In genomic region chr1:165630629-165631402, GRCh38 we compare ENCODE assay signal across 8 cellular contexts. TPM values are rescaled to one million over a fixed set of nuclear protein-coding genes. Genes with fewer than 3 reads are reported as not detected.
DNase-seq lines count a peak whose midpoint lies in the region; ATAC-seq and TF ChIP-seq lines count a peak whose summit lies in the region.

Gene MGST3, plus strand, starts transcription at chr1:165631234. Its CDS starts 18,614 bp downstream, at chr1:165649848.

- no peaks in the 10 kb centered on the region for H3K36me3 Mint-ChIP-seq in Calu3 (ENCODE audit: insufficient read depth, unreplicated experiment)
- H3K36me3 Mint-ChIP-seq in activated CD8-positive, alpha-beta memory T cell treated with anti-CD3 and anti-CD28 coated beads, Interleukin-2, amount 10 ng/mL, durations not matched to agents 7 days and 5 days, result no peaks in the 10 kb centered on the region
- no peaks in the 10 kb centered on the region for H3K36me3 Mint-ChIP-seq in memory B cell

- H3K4me1 ChIP-seq in HUES48 (ENCODE audit: control insufficient read depth, insufficient read depth, low read length) (peaks cover 31% of the 10 kb centered on the region), NT2/D1 (ENCODE audit: insufficient read depth, insufficient read length) (no peaks in the 10 kb centered on the region), endocrine pancreas (ENCODE audit: control insufficient read depth, insufficient read depth, low read length) (peaks cover 10% of the 10 kb centered on the region)

- H3K9me3 Mint-ChIP-seq in Calu3 (ENCODE audit: low read depth, unreplicated experiment), result no peaks in the 10 kb centered on the region
- no peaks in the 10 kb centered on the region for H3K9me3 Mint-ChIP-seq in activated CD8-positive, alpha-beta memory T cell treated with anti-CD3 and anti-CD28 coated beads, Interleukin-2, amount 10 ng/mL, durations not matched to agents 7 days and 5 days (ENCODE audit: low read depth)
- no peaks in the 10 kb centered on the region for H3K9me3 Mint-ChIP-seq in memory B cell

- CTCF ChIA-PET in Calu3 (lab: Charles Lee), result interaction anchor here (0.5 to 0.9 kb wide), 3 partner anchors 29 to 163 kb away, joined by 3 to 4 read pairs (median 3); no protein-coding TSS in a partner anchor
- CTCF ChIA-PET in activated CD8-positive, alpha-beta memory T cell treated with anti-CD3 and anti-CD28 coated beads, Interleukin-2, amount 10 ng/mL, durations not matched to agents 7 days and 5 days (lab: Charles Lee), result interaction anchor here (0.6 to 1.7 kb wide), 4 partner anchors 15 to 53 kb away, joined by 3 to 6 read pairs (median 4); no protein-coding TSS in a partner anchor

- H3K9me3 ChIP-seq in HUES48 (ENCODE audit: control insufficient read depth, insufficient read depth, low read length) (no peaks in the 10 kb centered on the region), NT2/D1 (ENCODE audit: insufficient read depth, low read length) (no peaks in the 10 kb centered on the region), endocrine pancreas (ENCODE audit: control insufficient read depth, low read length) (no peaks in the 10 kb centered on the region)

- BruUV-seq in Calu3 (replicated peaks; lab: Mats Ljungman, UMichigan), result no TSS peak

- H3K27me3 ChIP-seq in HUES48 (ENCODE audit: control insufficient read depth, insufficient read depth, low read length), result peaks cover 3% of the 10 kb centered on the region; the same call in 1 of the 2 replicates
- no peaks in the 10 kb centered on the region for H3K27me3 ChIP-seq in NT2/D1 (ENCODE audit: insufficient read depth, insufficient read length)
- no peaks in the 10 kb centered on the region for H3K27me3 ChIP-seq in endocrine pancreas (ENCODE audit: control insufficient read depth, insufficient read depth, low read length)

- H3K27me3 Mint-ChIP-seq in Calu3 (ENCODE audit: unreplicated experiment) (no peaks in the 10 kb centered on the region), memory B cell (no peaks in the 10 kb centered on the region)
- H3K27me3 Mint-ChIP-seq in activated CD8-positive, alpha-beta memory T cell treated with anti-CD3 and anti-CD28 coated beads, Interleukin-2, amount 10 ng/mL, durations not matched to agents 7 days and 5 days, result no peaks in the 10 kb centered on the region

- TF ChIP-seq CTCF in Calu3 (IDR thresholded peaks at IDR 0.05; ENCODE audit: unreplicated experiment), result no peak

- peak within 1 kb of the TSS; percentile 97 for H3K27ac ChIP-seq in HUES48 (ENCODE audit: low read depth, low read length)

- intact Hi-C loops in Calu3 (cut with micrococcal nuclease; ENCODE audit: unreplicated experiment), result loop anchor here (2.0 to 10.0 kb wide), 2 partner anchors 66 to 214 kb away; no protein-coding TSS in a partner anchor

- DNase-seq in Calu3 (peak; percentile 96), NT2/D1 (ENCODE audit: low read depth, low spot score) (peak; percentile 99), memory B cell (ENCODE audit: low spot score in 2 of 2) (peak; percentile 86)
- peak; percentile 97 for DNase-seq in activated CD8-positive, alpha-beta memory T cell treated with anti-CD3 and anti-CD28 coated beads, Interleukin-2, amount 10 ng/mL, durations not matched to agents 7 days and 5 days
- DNase-seq in stimulated activated CD8-positive, alpha-beta memory T cell treated with anti-CD3 and anti-CD28 coated beads, Interleukin-12 subunit alpha, Interleukin-12 subunit beta, amount 100 ng/mL, for 24 hours (ENCODE audit: extremely low read depth), result peak; percentile 89

- ATAC-seq in GM21423 (IDR thresholded peaks at IDR 0.05; ENCODE audit: unreplicated experiment) (peak; percentile 80), memory B cell (ENCODE audit: low read depth) (peak; percentile 91)
- peak; percentile 95 for ATAC-seq in activated CD8-positive, alpha-beta memory T cell treated with anti-CD3 and anti-CD28 coated beads, Interleukin-2, amount 10 ng/mL, durations not matched to agents 7 days and 5 days

- no peak within 1 kb of the TSS for H3K27ac Mint-ChIP-seq in Calu3 (ENCODE audit: unreplicated experiment)
- no peak within 1 kb of the TSS for H3K27ac Mint-ChIP-seq in activated CD8-positive, alpha-beta memory T cell treated with anti-CD3 and anti-CD28 coated beads, Interleukin-2, amount 10 ng/mL, durations not matched to agents 7 days and 5 days
- no peak within 1 kb of the TSS for H3K27ac Mint-ChIP-seq in memory B cell

- H3K4me1 Mint-ChIP-seq in Calu3 (ENCODE audit: low read depth, unreplicated experiment), result no peaks in the 10 kb centered on the region
- H3K4me1 Mint-ChIP-seq in activated CD8-positive, alpha-beta memory T cell treated with anti-CD3 and anti-CD28 coated beads, Interleukin-2, amount 10 ng/mL, durations not matched to agents 7 days and 5 days, result peaks cover 28% of the 10 kb centered on the region
- H3K4me1 Mint-ChIP-seq in memory B cell, result peaks cover 18% of the 10 kb centered on the region

- H3K9ac ChIP-seq in HUES48 (ENCODE audit: low read depth, low read length) (peak within 1 kb of the TSS; percentile 85), NT2/D1 (ENCODE audit: insufficient read length, low read depth) (peak within 1 kb of the TSS; percentile 89), endocrine pancreas (ENCODE audit: control insufficient read depth, insufficient read depth, low read length) (peak within 1 kb of the TSS; percentile 60)

- H3K4me3 ChIP-seq in HUES48 (ENCODE audit: low read depth, low read length) (peak within 1 kb of the TSS; percentile 80), NT2/D1 (ENCODE audit: insufficient read length, low read depth) (peak within 1 kb of the TSS; percentile 96), endocrine pancreas (ENCODE audit: control insufficient read depth, insufficient read depth, low read length) (peak within 1 kb of the TSS; percentile 71)

- H3K36me3 ChIP-seq in HUES48 (ENCODE audit: control insufficient read depth, insufficient read depth, low read length) (no peaks in the 10 kb centered on the region), NT2/D1 (ENCODE audit: insufficient read depth, insufficient read length, low read length) (peaks cover 9% of the 10 kb centered on the region), endocrine pancreas (ENCODE audit: control insufficient read depth, insufficient read depth, low read length) (no peaks in the 10 kb centered on the region)

- no peak within 1 kb of the TSS for H3K4me3 Mint-ChIP-seq in Calu3 (ENCODE audit: low read depth, unreplicated experiment)
- no peak within 1 kb of the TSS for H3K4me3 Mint-ChIP-seq in activated CD8-positive, alpha-beta memory T cell treated with anti-CD3 and anti-CD28 coated beads, Interleukin-2, amount 10 ng/mL, durations not matched to agents 7 days and 5 days
- H3K4me3 Mint-ChIP-seq in memory B cell, result no peak within 1 kb of the TSS

RNA-seq across cellular contexts. Expression of gene MGST3, which starts in this region (rescaled TPM):
- 136 and 139 TPM in 2 replicates for total RNA-seq in Calu3 (2022)
- 10 to 100 TPM; 53.7 to 58.4 TPM for total RNA-seq in activated CD8-positive, alpha-beta memory T cell treated with anti-CD3 and anti-CD28 coated beads, Interleukin-2, amount 10 ng/mL, durations not matched to agents 7 days and 5 days

Comparison
In these comparisons a context has a peak if more than half of its experiments do, and no peak if none do; other contexts are left out.
1. Peak in every context shown above with its lines: DNase-seq, ATAC-seq, H3K4me3 ChIP-seq and H3K27ac ChIP-seq.